8 cellular contexts compared by ENCODE assay signal in genomic region chrX:72100824-72101351, GRCh38. TPM values are rescaled to one million over a fixed set of nuclear protein-coding genes. Genes with fewer than 3 reads are reported as not detected.
A peak's percentile ranks its signal among the peaks of the same experiment; 100 is the strongest.
DNase-seq lines count a peak whose midpoint lies in the region; ATAC-seq and TF ChIP-seq lines count a peak whose summit lies in the region.

No MANE protein-coding gene starts in this region.

- POLR2A ChIA-PET in T-cell (lab: Charles Lee): no interaction called here

- intact Hi-C loops in sigmoid colon (cut with DNase I): no loop called here

- TF ChIP-seq EP300 in sigmoid colon (IDR thresholded peaks at IDR 0.05): no peak

- no peaks in the 10 kb centered on the region for H3K36me3 ChIP-seq in sigmoid colon

- H3K4me1 Mint-ChIP-seq in T-cell: peaks cover 35 to 71% (median 64%) of the 10 kb centered on the region in 3 donors

- H3K36me3 Mint-ChIP-seq in T-cell: no peaks in the 10 kb centered on the region
- no peaks in the 10 kb centered on the region for H3K36me3 Mint-ChIP-seq in activated naive CD4-positive, alpha-beta T cell treated with anti-CD3 and anti-CD28 coated beads, Interleukin-2, amount 50 U/mL, for 72 hours

- H3K27ac ChIP-seq in sigmoid colon (peak overlapping the region in 1 of 4 donors; percentile 7), coronary artery (no peak overlapping the region)

- no peak for TF ChIP-seq POLR2A in sigmoid colon (IDR thresholded peaks at IDR 0.05)

- TF ChIP-seq CTCF in sigmoid colon (IDR thresholded peaks at IDR 0.05) (no peak), coronary artery (IDR thresholded peaks at IDR 0.05) (no peak)

- peaks cover 0 to 11% (median 0%) of the 10 kb centered on the region in 4 donors for H3K4me1 ChIP-seq in sigmoid colon

- H3K4me3 Mint-ChIP-seq in T-cell: peak overlapping the region; percentile 73 to 84 (median 75)

- WGBS in sigmoid colon, 2 donors: 56 to 76% methylated on average over 9 of the region's 9 CpGs

- H3K9me3 Mint-ChIP-seq in T-cell: no peaks in the 10 kb centered on the region
- no peaks in the 10 kb centered on the region for H3K9me3 Mint-ChIP-seq in activated naive CD4-positive, alpha-beta T cell treated with anti-CD3 and anti-CD28 coated beads, Interleukin-2, amount 50 U/mL, for 72 hours

- H3K27me3 ChIP-seq in sigmoid colon: no peaks in the 10 kb centered on the region

- H3K4me3 ChIP-seq in sigmoid colon: no peak overlapping the region
- H3K4me3 ChIP-seq in coronary artery: no peak overlapping the region

- peak overlapping the region; percentile 66 to 88 for H3K27ac Mint-ChIP-seq in T-cell
- peak overlapping the region in 1 of 2 donors; percentile 44 for H3K27ac Mint-ChIP-seq in activated naive CD4-positive, alpha-beta T cell treated with anti-CD3 and anti-CD28 coated beads, Interleukin-2, amount 50 U/mL, for 72 hours

- no peaks in the 10 kb centered on the region for H3K9me3 ChIP-seq in sigmoid colon

- ATAC-seq in GM18861 (IDR thresholded peaks at IDR 0.05; ENCODE audit: unreplicated experiment) (peak; percentile 69), HG02943 (IDR thresholded peaks at IDR 0.05; ENCODE audit: low read depth, unreplicated experiment) (peak; percentile 75), T-cell (replicated peaks in 1 of 4) (peak; percentile 79 to 89 (median 79))
- ATAC-seq in activated naive CD4-positive, alpha-beta T cell treated with anti-CD3 and anti-CD28 coated beads, Interleukin-2, amount 50 U/mL, for 72 hours: peak; percentile 90 to 92

- CTCF ChIA-PET in T-cell (lab: Charles Lee): interaction anchor here in 1 of 2 donors (0.6 to 0.8 kb wide), 3 partner anchors 13 to 83 kb away, joined by 3 read pairs; no protein-coding TSS in a partner anchor

- peak; percentile 34 to 76 (median 66) for DNase-seq in T-cell
- peak; percentile 38 to 56 for DNase-seq in activated naive CD4-positive, alpha-beta T cell treated with anti-CD3 and anti-CD28 coated beads, Interleukin-2, amount 50 U/mL, for 72 hours (ENCODE audit: low spot score in 2 of 2)
- DNase-seq in stimulated activated CD4-positive, alpha-beta T cell treated with anti-CD3 and anti-CD28 coated beads, Interleukin-2, amount 100 ng/mL, for 4 hours (ENCODE audit: low read depth): peak; percentile 24
- no peak for DNase-seq in sigmoid colon
- DNase-seq in coronary artery (ENCODE audit: low spot score): no peak
- DNase-seq in DMS79 treated with DMSO at 0.1 percent for 48 hours (lab: John Stamatoyannopoulos, UW): no peak

- peaks cover 6 to 29% of the 10 kb centered on the region in 2 donors for H3K27me3 Mint-ChIP-seq in T-cell

RNA-seq across cellular contexts. Expression of gene RTL5, which starts 30.8 kb away (rescaled TPM):
- total RNA-seq in T-cell: 1 to 10 TPM in 4 of 5 donors, under 1 TPM in 1; 0.98 to 8.7 (median 3.4) TPM
- total RNA-seq in activated naive CD4-positive, alpha-beta T cell treated with anti-CD3 and anti-CD28 coated beads, Interleukin-2, amount 50 U/mL, for 72 hours: under 1 TPM; 0.11 to 0.12 TPM
- 1 to 10 TPM; 2.7 to 7.5 (median 4.8) TPM for total RNA-seq in sigmoid colon
- polyA plus RNA-seq in sigmoid colon: 1 to 10 TPM in 2 of 3 donors, under 1 TPM in 1; 0.46 to 1.8 (median 1.6) TPM

Comparison
In these comparisons a context has a peak if more than half of its experiments do, and no peak if none do; other contexts are left out.
1. DNase-seq: peak in T-cell (34 of 34), activated naive CD4-positive, alpha-beta T cell treated with anti-CD3 and anti-CD28 coated beads, Interleukin-2, amount 50 U/mL, for 72 hours (2 of 2) and stimulated activated CD4-positive, alpha-beta T cell treated with anti-CD3 and anti-CD28 coated beads, Interleukin-2, amount 100 ng/mL, for 4 hours (single experiment); none in sigmoid colon (single experiment), coronary artery (single experiment) and DMS79 treated with DMSO at 0.1 percent for 48 hours (single experiment).
2. Peak in every context shown above with its lines, with median percentiles within 50 percentile points of each other: ATAC-seq.